Comparison of ENCODE assay signal across 8 cellular contexts in genomic region chr15:42494998-42495360, GRCh38. TPM values are rescaled to one million over a fixed set of nuclear protein-coding genes. Genes with fewer than 3 reads are reported as not detected.
DNase-seq lines count a peak whose midpoint lies in the region; ATAC-seq and TF ChIP-seq lines count a peak whose summit lies in the region.

No MANE protein-coding gene starts in this region.

- peak overlapping the region; percentile 98 for H3K4me3 ChIP-seq in fibroblast of pulmonary artery (replicated peaks; ENCODE audit: low read depth, low read length)
- peak overlapping the region; percentile 88 for H3K4me3 ChIP-seq in naive thymus-derived CD4-positive, alpha-beta T cell (ENCODE audit: low read length)

- POLR2A ChIA-PET in naive thymus-derived CD4-positive, alpha-beta T cell (lab: Charles Lee): interaction anchor here (0.6 to 2.2 kb wide), 9 partner anchors 11 to 222 kb away, joined by 3 to 18 read pairs (median 5); partner anchors contain the start of genes GANC, HAUS2, LRRC57 and STARD9

- peaks cover 0 to 4% (median 0%) of the 10 kb centered on the region in 11 donors for H3K9me3 Mint-ChIP-seq in naive thymus-derived CD4-positive, alpha-beta T cell

- H3K27ac Mint-ChIP-seq in naive thymus-derived CD4-positive, alpha-beta T cell: peak overlapping the region; percentile 90 to 99 (median 96)

- CTCF ChIA-PET in naive thymus-derived CD4-positive, alpha-beta T cell (lab: Charles Lee): interaction anchor here (0.6 to 1.2 kb wide), 2 partner anchors 9 to 35 kb away, joined by 4 read pairs; no protein-coding TSS in a partner anchor

- H3K4me1 ChIP-seq in naive thymus-derived CD4-positive, alpha-beta T cell (ENCODE audit: control insufficient read depth in 2 of 2, insufficient read depth in 2 of 2, low read length in 2 of 2): peaks cover 14 to 17% of the 10 kb centered on the region in 2 donors

- intact Hi-C loops in naive thymus-derived CD4-positive, alpha-beta T cell (cut with micrococcal nuclease): loop anchor here (1.0 to 10.0 kb wide), 7 partner anchors 54 to 1300 kb away; partner anchors contain the start of genes CDAN1 (in 1 of the 2), CHP1 (in 1 of the 2), EXD1 (in 1 of the 2) and SERF2 (in 1 of the 2)

- peak overlapping the region; percentile 94 to 99 (median 97) for H3K4me3 Mint-ChIP-seq in naive thymus-derived CD4-positive, alpha-beta T cell

- peaks cover 0 to 2% (median 0%) of the 10 kb centered on the region in 5 donors for H3K27me3 Mint-ChIP-seq in naive thymus-derived CD4-positive, alpha-beta T cell

- H3K36me3 Mint-ChIP-seq in naive thymus-derived CD4-positive, alpha-beta T cell: peaks cover 0 to 9% (median 0%) of the 10 kb centered on the region in 5 donors

- peaks cover 0 to 10% (median 0%) of the 10 kb centered on the region in 3 experiments for H3K36me3 ChIP-seq in naive thymus-derived CD4-positive, alpha-beta T cell (ENCODE audit: control insufficient read depth in 2 of 3, insufficient read depth in 3 of 3, low read length in 3 of 3)

- no peak for ATAC-seq in naive thymus-derived CD4-positive, alpha-beta T cell
- no peak for ATAC-seq in HG02938 (IDR thresholded peaks at IDR 0.05; ENCODE audit: unreplicated experiment)
- ATAC-seq in GM21381 (IDR thresholded peaks at IDR 0.05; ENCODE audit: unreplicated experiment): no peak

- no peaks in the 10 kb centered on the region for H3K9me3 ChIP-seq in naive thymus-derived CD4-positive, alpha-beta T cell (ENCODE audit: control insufficient read depth in 2 of 3, low read length in 3 of 3)

- no peak for TF ChIP-seq CTCF in fibroblast of pulmonary artery (IDR thresholded peaks at IDR 0.05; ENCODE audit: low read length, missing control alignments)

- DNase-seq in C1 segment of cervical spinal cord (lab: John Stamatoyannopoulos, UW): peak in 12 of 14 donors; percentile 50 to 78 (median 66)
- DNase-seq in HK-2 (ENCODE audit: unreplicated experiment): peak; percentile 27
- DNase-seq in activated T-cell treated with anti-CD3 and anti-CD28 coated beads for 4 hours: peak; percentile 14
- peak; percentile 81 for DNase-seq in fibroblast of pulmonary artery (ENCODE audit: low read depth)
- DNase-seq in naive thymus-derived CD4-positive, alpha-beta T cell: peak in 2 of 9 donors; percentile 4 to 29
- no peak for DNase-seq in iPS-NIHi11 (ENCODE audit: low spot score)

- no peaks in the 10 kb centered on the region for H3K27me3 ChIP-seq in naive thymus-derived CD4-positive, alpha-beta T cell (ENCODE audit: control insufficient read depth in 2 of 2, insufficient read depth in 2 of 2, low read length in 2 of 2)

- peak overlapping the region; percentile 79 for H3K27ac ChIP-seq in naive thymus-derived CD4-positive, alpha-beta T cell (ENCODE audit: low read depth, low read length)

- peaks cover 37 to 89% (median 78%) of the 10 kb centered on the region in 7 donors for H3K4me1 Mint-ChIP-seq in naive thymus-derived CD4-positive, alpha-beta T cell

RNA-seq across cellular contexts. Expression of gene SNAP23, which starts 0.5 kb away (rescaled TPM):
- total RNA-seq in naive thymus-derived CD4-positive, alpha-beta T cell: 10 to 100 TPM; 60.0 to 80.0 (median 70.6) TPM
- polyA plus RNA-seq in naive thymus-derived CD4-positive, alpha-beta T cell: 10 to 100 TPM; 66.4 to 74.2 TPM

RNA-seq across cellular contexts. Expression of gene ZNF106, which starts 4.0 kb away (rescaled TPM):
- 10 to 100 TPM; 32.4 to 54.3 (median 44.7) TPM for total RNA-seq in naive thymus-derived CD4-positive, alpha-beta T cell
- polyA plus RNA-seq in naive thymus-derived CD4-positive, alpha-beta T cell: 10 to 100 TPM; 43.1 to 43.2 TPM

RNA-seq across cellular contexts. Expression of gene LRRC57, which starts 53.6 kb away (rescaled TPM):
- total RNA-seq in naive thymus-derived CD4-positive, alpha-beta T cell: 10 to 100 TPM; 15.4 to 37.1 (median 18.0) TPM
- polyA plus RNA-seq in naive thymus-derived CD4-positive, alpha-beta T cell: 1 to 10 TPM; 4.5 to 4.8 TPM

RNA-seq across cellular contexts. Expression of gene HAUS2, which starts 53.7 kb away (rescaled TPM):
- total RNA-seq in naive thymus-derived CD4-positive, alpha-beta T cell: 10 to 100 TPM; 12.0 to 35.4 (median 16.8) TPM
- 10 to 100 TPM; 30.9 to 31.9 TPM for polyA plus RNA-seq in naive thymus-derived CD4-positive, alpha-beta T cell
